In genomic region chr1:205626216-205626615, GRCh38 we compare ENCODE assay signal across 1 cellular context.
TF ChIP-seq lines count a peak whose summit lies in the region.

No MANE protein-coding gene starts in this region.

TF ChIP-seq in IMR-90, 13 proteins besides CTCF, POLR2A, EP300 and RAD21:
- TF ChIP-seq MXI1 (IDR thresholded peaks at IDR 0.05; ENCODE audit: borderline replicate concordance, low read depth, low read length), result no peak
- TF ChIP-seq FOS (IDR thresholded peaks at IDR 0.05; ENCODE audit: low read depth, low read length), result no peak
